In genomic region chr1:108963052-108963686, GRCh38 we compare ENCODE assay signal across 8 cellular contexts. TPM values are rescaled to one million over a fixed set of nuclear protein-coding genes. Genes with fewer than 3 reads are reported as not detected.
DNase-seq lines count a peak whose midpoint lies in the region; ATAC-seq, FAIRE-seq and TF ChIP-seq lines count a peak whose summit lies in the region.

A gene with protein sequence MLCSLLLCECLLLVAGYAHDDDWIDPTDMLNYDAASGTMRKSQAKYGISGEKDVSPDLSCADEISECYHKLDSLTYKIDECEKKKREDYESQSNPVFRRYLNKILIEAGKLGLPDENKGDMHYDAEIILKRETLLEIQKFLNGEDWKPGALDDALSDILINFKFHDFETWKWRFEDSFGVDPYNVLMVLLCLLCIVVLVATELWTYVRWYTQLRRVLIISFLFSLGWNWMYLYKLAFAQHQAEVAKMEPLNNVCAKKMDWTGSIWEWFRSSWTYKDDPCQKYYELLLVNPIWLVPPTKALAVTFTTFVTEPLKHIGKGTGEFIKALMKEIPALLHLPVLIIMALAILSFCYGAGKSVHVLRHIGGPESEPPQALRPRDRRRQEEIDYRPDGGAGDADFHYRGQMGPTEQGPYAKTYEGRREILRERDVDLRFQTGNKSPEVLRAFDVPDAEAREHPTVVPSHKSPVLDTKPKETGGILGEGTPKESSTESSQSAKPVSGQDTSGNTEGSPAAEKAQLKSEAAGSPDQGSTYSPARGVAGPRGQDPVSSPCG (minus strand): TSS chr1:108963484. CDS start chr1:108950437, 13,047 bp downstream.

- H3K9me3 ChIP-seq in BLaER1 treated with 17β-estradiol and CSF1 and Interleukin-3, amounts not matched to agents 10 nM and 100 nM (replicated peaks in 1 of 11): no peaks in the 10 kb centered on the region
- H3K9me3 ChIP-seq in HepG2 (ENCODE audit: low read length): no peaks in the 10 kb centered on the region

- peaks cover 30% of the 10 kb centered on the region for H3K79me2 ChIP-seq in HepG2 (ENCODE audit: insufficient read depth, low read length)

- intact Hi-C loops in HepG2 (cut with micrococcal nuclease; ENCODE audit: unreplicated experiment): loop anchor here (2.0 to 10.0 kb wide), 2 partner anchors 80 to 152 kb away; partner anchors contain the start of genes ELAPOR1 and WDR47

- no peak within 1 kb of the TSS for H2AFZ ChIP-seq in HepG2 (ENCODE audit: low read length)

- TF ChIP-seq EP300 in HepG2 (IDR thresholded peaks at IDR 0.05; ENCODE audit: low read depth in 2 of 2, low read length in 2 of 2) (no peak), HepG2 (CRISPR knock-in tag; IDR thresholded peaks at IDR 0.05; ENCODE audit: borderline replicate concordance) (no peak; the same call in 1 of the 2 replicates)

- CTCF ChIA-PET in HepG2 (lab: Yijun Ruan, JAX; ENCODE audit: low intra/inter-chr PET ratio, low total read pairs): no interaction called here

- TF ChIP-seq POLR2A in HepG2 (IDR thresholded peaks at IDR 0.05; ENCODE audit: insufficient read depth in 1 of 2, low read depth in 2 of 2, low read length in 2 of 2): peak; percentile 86 to 95

- peak; percentile 81 for DNase-seq in NCI-H748 treated with DMSO at 0.1 percent for 48 hours (lab: John Stamatoyannopoulos, UW)
- DNase-seq in activated CD4-positive, alpha-beta T cell treated with anti-CD3 and anti-CD28 coated beads, Interleukin-2, amount 50 U/mL, for 4 hours: peak; percentile 88 to 90
- peak; percentile 93 for DNase-seq in dermis blood vessel endothelial cell
- peak; percentile 83 for DNase-seq in HepG2 (ENCODE audit: low spot score)
- peak; percentile 90 for DNase-seq in stimulated activated CD4-positive, alpha-beta T cell treated with anti-CD3 and anti-CD28 coated beads, Interleukin-4, amount 100 ng/mL, for 1 hour

- ATAC-seq in GM19351 (IDR thresholded peaks at IDR 0.05; ENCODE audit: unreplicated experiment) (peak; percentile 89), HG03521 (IDR thresholded peaks at IDR 0.05; ENCODE audit: unreplicated experiment) (peak; percentile 89), HepG2 (peak; percentile 95)

- peak within 1 kb of the TSS; percentile 78 to 90 (median 87) for H3K9ac ChIP-seq in BLaER1 treated with 17β-estradiol and CSF1 and Interleukin-3, amounts not matched to agents 10 nM and 100 nM
- H3K9ac ChIP-seq in HepG2 (ENCODE audit: insufficient read depth, low read depth, low read length): peak within 1 kb of the TSS; percentile 86

- peaks cover 11 to 34% (median 22%) of the 10 kb centered on the region in 11 experiments; a peak in 20 of 22 replicates for H3K36me3 ChIP-seq in BLaER1 treated with 17β-estradiol and CSF1 and Interleukin-3, amounts not matched to agents 10 nM and 100 nM
- peaks cover 0 to 19% of the 10 kb centered on the region in 2 experiments; a peak in 1 of 5 replicates for H3K36me3 ChIP-seq in HepG2 (replicated peaks in 1 of 2; ENCODE audit: control insufficient read depth in 1 of 2, insufficient read depth in 2 of 2, low read length in 2 of 2)

- POLR2A ChIA-PET in HepG2 (lab: Yijun Ruan, JAX): interaction anchor here (0.7 to 1.4 kb wide), 5 partner anchors 10 to 126 kb away, joined by 3 to 6 read pairs (median 5); partner anchors contain the start of genes TAF13, TMEM167B and WDR47

- peaks cover 26 to 46% (median 41%) of the 10 kb centered on the region in 11 experiments; a peak in 21 of 22 replicates for H4K20me1 ChIP-seq in BLaER1 treated with 17β-estradiol and CSF1 and Interleukin-3, amounts not matched to agents 10 nM and 100 nM
- H4K20me1 ChIP-seq in HepG2 (ENCODE audit: insufficient read depth, low read length): no peaks in the 10 kb centered on the region

- peaks cover 12 to 24% (median 19%) of the 10 kb centered on the region in 10 experiments for H3K4me1 ChIP-seq in BLaER1 treated with 17β-estradiol and CSF1 and Interleukin-3, amounts not matched to agents 10 nM and 100 nM
- peaks cover 52% of the 10 kb centered on the region for H3K4me1 ChIP-seq in HepG2 (ENCODE audit: insufficient read depth, low read length)

- peak within 1 kb of the TSS; percentile 62 to 88 (median 80) for H3K4me3 ChIP-seq in BLaER1 treated with 17β-estradiol and CSF1 and Interleukin-3, amounts not matched to agents 10 nM and 100 nM
- peak within 1 kb of the TSS; percentile 75 to 88 (median 87) for H3K4me3 ChIP-seq in HepG2 (replicated peaks in 1 of 3; ENCODE audit: insufficient read depth in 1 of 3, low read depth in 2 of 3, low read length in 3 of 3)

- peak; percentile 71 for TF ChIP-seq RAD21 in HepG2 (CRISPR knock-in tag; IDR thresholded peaks at IDR 0.05)

- WGBS in HepG2 (ENCODE audit: low lambda C conversion rate): under 1% methylated on average over 17 of the region's 72 CpGs

- H3K27me3 ChIP-seq in BLaER1 treated with 17β-estradiol and CSF1 and Interleukin-3, amounts not matched to agents 10 nM and 100 nM: peaks cover 0 to 18% (median under 1%) of the 10 kb centered on the region in 11 experiments; a peak in 5 of 22 replicates
- no peaks in the 10 kb centered on the region; a peak in 1 of 5 replicates for H3K27me3 ChIP-seq in HepG2 (ENCODE audit: control insufficient read depth in 1 of 2, insufficient read depth in 2 of 2, low read length in 2 of 2)

- peak within 1 kb of the TSS; percentile 69 to 90 (median 87) for H3K27ac ChIP-seq in BLaER1 treated with 17β-estradiol and CSF1 and Interleukin-3, amounts not matched to agents 10 nM and 100 nM
- peak within 1 kb of the TSS; percentile 92 for H3K27ac ChIP-seq in HepG2 (ENCODE audit: extremely low read length, insufficient read depth, low read length)

- FAIRE-seq in HepG2 (lab: Jason Lieb, UNC): no peak

- TF ChIP-seq CTCF in HepG2 (CRISPR knock-in tag; IDR thresholded peaks at IDR 0.05): no peak

- H3K4me2 ChIP-seq in BLaER1 treated with 17β-estradiol and CSF1 and Interleukin-3, amounts not matched to agents 10 nM and 100 nM: peak within 1 kb of the TSS; percentile 78 to 95 (median 89)
- H3K4me2 ChIP-seq in HepG2 (ENCODE audit: low read depth, low read length): peak within 1 kb of the TSS; percentile 96

- no TSS peak for BruUV-seq in HepG2 (replicated peaks; lab: Mats Ljungman, UMichigan)

- in situ Hi-C loops in HepG2 (cut with HindIII; ENCODE audit: extremely low pct_ligation_motif_present, low pct_unique_long_range_greater_than_20kb): no loop called here

TF ChIP-seq in HepG2, 621 proteins besides CTCF, POLR2A, EP300 and RAD21 (continues in another document):
- TF ChIP-seq HNRNPLL (IDR thresholded peaks at IDR 0.05; ENCODE audit: low read depth, low read length, poor library complexity, severe bottlenecking) (peak; percentile 92), PHF8 (CRISPR knock-in tag; IDR thresholded peaks at IDR 0.05) (peak; percentile 97), NR2C2 (CRISPR knock-in tag; IDR thresholded peaks at IDR 0.05; ENCODE audit: borderline replicate concordance) (peak; percentile 49; the same call in 1 of the 2 replicates), RFXANK (CRISPR knock-in tag; IDR thresholded peaks at IDR 0.05) (peak; percentile 63; the same call in 1 of the 2 replicates), DNMT3B (CRISPR knock-in tag; conservative IDR thresholded peaks at IDR 0.05) (no peak), TSC22D2 (CRISPR knock-in tag; IDR thresholded peaks at IDR 0.05; ENCODE audit: borderline replicate concordance) (peak; percentile 67; the same call in 1 of the 2 replicates), MLLT10 (CRISPR knock-in tag; IDR thresholded peaks at IDR 0.05) (no peak)

RNA-seq across cellular contexts. Expression of the gene that starts here (rescaled TPM):
- total RNA-seq in dermis blood vessel endothelial cell: 29.1 and 37.5 TPM in 2 replicates
- total RNA-seq in HepG2 (2016; rRNA removed; fragmentation: Illumina TruSeq; extraction: Trizol): 14.1 and 25.8 TPM in 2 replicates
- 3.1 and 3.8 TPM in 2 replicates for total RNA-seq in HepG2 (2016; cell fraction: cytosol; rRNA removed; fragmentation: Illumina TruSeq; extraction: Trizol; ENCODE audit: low read depth)
- 15.7 and 25.2 TPM in 2 replicates for total RNA-seq in HepG2 (2016; cell fraction: insoluble cytoplasmic fraction; rRNA removed; fragmentation: Illumina TruSeq; extraction: Trizol)
- 5.3 and 6.0 TPM in 2 replicates for total RNA-seq in HepG2 (2016; cell fraction: membrane; rRNA removed; fragmentation: Illumina TruSeq; extraction: Trizol)
- 28.4 and 33.3 TPM in 2 replicates for total RNA-seq in HepG2 (2016; cell fraction: nucleus; rRNA removed; fragmentation: Illumina TruSeq; extraction: Trizol)
- 16.0 and 16.2 TPM in 2 replicates for polyA plus RNA-seq in HepG2 (2011; rRNA removed)
- polyA plus RNA-seq in HepG2 (2011; cell fraction: cytosol; rRNA removed): 7.9 and 11.3 TPM in 2 replicates
- polyA plus RNA-seq in HepG2 (2011; cell fraction: nucleus; rRNA removed): 11.7 and 14.6 TPM in 2 replicates
- 12.7 and 14.0 TPM in 2 replicates for polyA plus RNA-seq in HepG2 (2012)
- polyA plus RNA-seq in HepG2 (2016; cell fraction: cytosol; fragmentation: Illumina TruSeq; extraction: Trizol; ENCODE audit: low read depth): 0.96 and 1.6 TPM in 2 replicates
- polyA plus RNA-seq in HepG2 (2016; cell fraction: insoluble cytoplasmic fraction; fragmentation: Illumina TruSeq; extraction: Trizol; ENCODE audit: low read depth): 9.5 and 11.1 TPM in 2 replicates
- polyA plus RNA-seq in HepG2 (2016; cell fraction: membrane; fragmentation: Illumina TruSeq; extraction: Trizol; ENCODE audit: low read depth): 2.4 and 2.5 TPM in 2 replicates
- 32.1 and 35.6 TPM in 2 replicates for polyA plus RNA-seq in HepG2 (2016; cell fraction: nucleus; fragmentation: Illumina TruSeq; extraction: Trizol; ENCODE audit: insufficient read depth, low read depth)
- 7.9 and 14.5 TPM in 2 replicates for polyA minus RNA-seq in HepG2 (2011; rRNA and poly(A)+ RNA removed; ENCODE audit: low replicate concordance)
- 11.6 and 17.9 TPM in 2 replicates for polyA minus RNA-seq in HepG2 (2011; cell fraction: cytosol; rRNA and poly(A)+ RNA removed)
- polyA minus RNA-seq in HepG2 (2011; cell fraction: nucleus; rRNA and poly(A)+ RNA removed): 22.0 and 24.9 TPM in 2 replicates

Comparison
In these comparisons a context has a peak if more than half of its experiments do, and no peak if none do; other contexts are left out.
1. Peak in every context shown above with its lines: DNase-seq, ATAC-seq, H3K4me3 ChIP-seq and H3K27ac ChIP-seq.